24 cellular contexts compared by ENCODE assay signal in genomic region chr3:197404754-197405153, GRCh38.
"Had no signal": no experiment of that assay in that cellular context is flagged by ENCODE, and none has a peak within 500 bp of the region (broad histone marks: within the 10 kb centered on the region; RNA-seq: fewer than 3 reads in every experiment).

No MANE protein-coding gene starts in this region.

- H3K36me3 Mint-ChIP-seq: activated naive CD8-positive, alpha-beta T cell treated with anti-CD3 and anti-CD28 coated beads, Interleukin-2, amount 10 ng/mL, durations not matched to agents 7 days and 5 days had no signal

- H3K36me3 ChIP-seq: adrenal gland, SJCRH30 had no signal

- DNase-seq: activated CD4-positive, alpha-beta T cell treated with anti-CD3 and anti-CD28 coated beads for 48 hours; activated CD4-positive, alpha-beta T cell treated with anti-CD3 and anti-CD28 coated beads, Interleukin-2, amount 50 U/mL, for 4 hours; activated CD4-positive, CD25-positive, alpha-beta regulatory T cell treated with anti-CD3 and anti-CD28 coated beads, Interleukin-2, amount 50 U/mL, for 72 hours; activated CD8-positive, alpha-beta memory T cell treated with anti-CD3 and anti-CD28 coated beads, Interleukin-2, amount 50 U/mL, for 48 hours; activated CD8-positive, alpha-beta T cell treated with anti-CD3 and anti-CD28 coated beads, Interleukin-2, amount 10 ng/mL, durations not matched to agents 7 days and 5 days; activated naive CD4-positive, alpha-beta T cell treated with anti-CD3 and anti-CD28 coated beads, Interleukin-2, amount 50 U/mL, for 16 hours; activated naive CD8-positive, alpha-beta T cell treated with anti-CD3 and anti-CD28 coated beads, Interleukin-2, amount 10 ng/mL, durations not matched to agents 7 days and 5 days; activated T-cell treated with anti-CD3 and anti-CD28 coated beads, Interleukin-2, amount 50 U/mL, for 1 hour; adrenal gland; body of pancreas; IMR-90; Kasumi-1; KBM-7; NCI-H1048; NCI-H146; NCI-H187 treated with DMSO at 0.1 percent for 48 hours; NCI-H2171; NCI-H2227 treated with DMSO at 0.1 percent for 48 hours; NCI-H526; NCI-H774; SJCRH30; T-helper 17 cell; T-helper 9 cell had no signal

- H3K4me3 ChIP-seq: adrenal gland, body of pancreas, SJCRH30 had no signal

- H3K4me3 Mint-ChIP-seq: activated CD8-positive, alpha-beta T cell treated with anti-CD3 and anti-CD28 coated beads, Interleukin-2, amount 10 ng/mL, durations not matched to agents 7 days and 5 days; activated naive CD8-positive, alpha-beta T cell treated with anti-CD3 and anti-CD28 coated beads, Interleukin-2, amount 10 ng/mL, durations not matched to agents 7 days and 5 days; T-helper 17 cell; WTC11 had no signal

- H3K27me3 ChIP-seq: adrenal gland, body of pancreas, SJCRH30 had no signal

- H3K27ac Mint-ChIP-seq: activated CD8-positive, alpha-beta T cell treated with anti-CD3 and anti-CD28 coated beads, Interleukin-2, amount 10 ng/mL, durations not matched to agents 7 days and 5 days; activated naive CD8-positive, alpha-beta T cell treated with anti-CD3 and anti-CD28 coated beads, Interleukin-2, amount 10 ng/mL, durations not matched to agents 7 days and 5 days; T-helper 17 cell; WTC11 had no signal

- H3K4me1 Mint-ChIP-seq: activated naive CD8-positive, alpha-beta T cell treated with anti-CD3 and anti-CD28 coated beads, Interleukin-2, amount 10 ng/mL, durations not matched to agents 7 days and 5 days had no signal

- H3K9me3 ChIP-seq: adrenal gland, body of pancreas, SJCRH30 had no signal

- H3K4me1 ChIP-seq: adrenal gland, body of pancreas had no signal

- H3K9me3 Mint-ChIP-seq: activated naive CD8-positive, alpha-beta T cell treated with anti-CD3 and anti-CD28 coated beads, Interleukin-2, amount 10 ng/mL, durations not matched to agents 7 days and 5 days had no signal

- H3K27ac ChIP-seq: adrenal gland, body of pancreas, SJCRH30 had no signal

- ATAC-seq: activated CD8-positive, alpha-beta T cell treated with anti-CD3 and anti-CD28 coated beads, Interleukin-2, amount 10 ng/mL, durations not matched to agents 7 days and 5 days; body of pancreas; T-helper 17 cell had no signal
